In the genomic region with DNA sequence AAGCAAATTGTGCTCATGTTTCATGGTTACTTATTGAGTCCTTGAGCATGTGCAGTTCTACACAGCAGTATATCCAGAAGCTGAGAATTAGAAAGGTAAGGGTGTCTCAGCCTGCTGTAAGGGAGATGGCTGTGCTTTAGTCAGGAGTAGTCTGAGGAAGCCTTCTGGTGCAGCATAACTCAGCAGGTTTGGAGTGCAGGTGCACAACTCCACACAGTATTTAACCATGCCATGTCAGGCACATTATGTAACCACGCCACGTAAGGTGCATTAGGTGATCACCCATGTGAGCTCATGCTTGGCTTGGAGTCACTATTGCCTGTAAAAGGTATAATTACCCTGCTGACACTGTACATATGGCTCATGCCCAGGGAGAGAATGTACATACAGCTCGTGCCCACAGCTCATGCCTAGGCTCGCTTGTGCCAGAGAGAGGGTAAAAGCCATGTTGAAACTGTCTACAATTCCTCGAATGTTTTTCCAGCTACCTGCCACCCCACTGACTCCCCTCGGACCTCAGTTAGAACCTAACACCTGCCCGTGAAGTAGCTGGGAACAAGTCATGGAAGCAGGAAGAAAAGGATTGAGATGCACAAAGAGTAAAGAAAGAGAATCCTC, we compare ENCODE assay signal across 1 cellular context.
TF ChIP-seq lines count a peak whose summit lies in the region.

No MANE protein-coding gene starts in this region.

TF ChIP-seq in GM12878, 131 proteins besides CTCF, POLR2A, EP300 and RAD21:
- TF ChIP-seq ZNF622 (IDR thresholded peaks at IDR 0.05) (no peak), TBL1XR1 (IDR thresholded peaks at IDR 0.05; ENCODE audit: low read depth, low read length) (no peak), CHD2 (IDR thresholded peaks at IDR 0.05; ENCODE audit: borderline replicate concordance, low read depth, low read length) (no peak), STAT3 (IDR thresholded peaks at IDR 0.05; ENCODE audit: low read depth, low read length) (no peak)
- TF ChIP-seq, protein P1, sequence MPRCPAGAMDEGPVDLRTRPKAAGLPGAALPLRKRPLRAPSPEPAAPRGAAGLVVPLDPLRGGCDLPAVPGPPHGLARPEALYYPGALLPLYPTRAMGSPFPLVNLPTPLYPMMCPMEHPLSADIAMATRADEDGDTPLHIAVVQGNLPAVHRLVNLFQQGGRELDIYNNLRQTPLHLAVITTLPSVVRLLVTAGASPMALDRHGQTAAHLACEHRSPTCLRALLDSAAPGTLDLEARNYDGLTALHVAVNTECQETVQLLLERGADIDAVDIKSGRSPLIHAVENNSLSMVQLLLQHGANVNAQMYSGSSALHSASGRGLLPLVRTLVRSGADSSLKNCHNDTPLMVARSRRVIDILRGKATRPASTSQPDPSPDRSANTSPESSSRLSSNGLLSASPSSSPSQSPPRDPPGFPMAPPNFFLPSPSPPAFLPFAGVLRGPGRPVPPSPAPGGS (IDR thresholded peaks at IDR 0.05; ENCODE audit: borderline replicate concordance, insufficient read depth, low read depth, low read length, poor library complexity, severe bottlenecking) = no peak
- TF ChIP-seq, protein P2, sequence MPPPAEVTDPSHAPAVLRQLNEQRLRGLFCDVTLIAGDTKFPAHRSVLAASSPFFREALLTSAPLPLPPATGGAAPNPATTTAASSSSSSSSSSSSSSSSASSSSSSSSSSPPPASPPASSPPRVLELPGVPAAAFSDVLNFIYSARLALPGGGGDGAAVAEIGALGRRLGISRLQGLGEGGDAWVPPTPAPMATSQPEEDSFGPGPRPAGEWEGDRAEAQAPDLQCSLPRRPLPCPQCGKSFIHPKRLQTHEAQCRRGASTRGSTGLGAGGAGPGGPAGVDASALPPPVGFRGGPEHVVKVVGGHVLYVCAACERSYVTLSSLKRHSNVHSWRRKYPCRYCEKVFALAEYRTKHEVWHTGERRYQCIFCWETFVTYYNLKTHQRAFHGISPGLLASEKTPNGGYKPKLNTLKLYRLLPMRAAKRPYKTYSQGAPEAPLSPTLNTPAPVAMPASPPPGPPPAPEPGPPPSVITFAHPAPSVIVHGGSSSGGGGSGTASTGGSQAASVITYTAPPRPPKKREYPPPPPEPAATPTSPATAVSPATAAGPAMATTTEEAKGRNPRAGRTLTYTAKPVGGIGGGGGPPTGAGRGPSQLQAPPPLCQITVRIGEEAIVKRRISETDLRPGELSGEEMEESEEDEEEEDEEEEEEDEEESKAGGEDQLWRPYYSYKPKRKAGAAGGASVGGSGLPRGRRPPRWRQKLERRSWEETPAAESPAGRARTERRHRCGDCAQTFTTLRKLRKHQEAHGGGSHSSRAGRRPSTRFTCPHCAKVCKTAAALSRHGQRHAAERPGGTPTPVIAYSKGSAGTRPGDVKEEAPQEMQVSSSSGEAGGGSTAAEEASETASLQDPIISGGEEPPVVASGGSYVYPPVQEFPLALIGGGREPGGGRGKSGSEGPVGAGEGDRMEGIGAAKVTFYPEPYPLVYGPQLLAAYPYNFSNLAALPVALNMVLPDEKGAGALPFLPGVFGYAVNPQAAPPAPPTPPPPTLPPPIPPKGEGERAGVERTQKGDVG (CRISPR knock-in tag; IDR thresholded peaks at IDR 0.05) = no peak
- TF ChIP-seq, protein P3, sequence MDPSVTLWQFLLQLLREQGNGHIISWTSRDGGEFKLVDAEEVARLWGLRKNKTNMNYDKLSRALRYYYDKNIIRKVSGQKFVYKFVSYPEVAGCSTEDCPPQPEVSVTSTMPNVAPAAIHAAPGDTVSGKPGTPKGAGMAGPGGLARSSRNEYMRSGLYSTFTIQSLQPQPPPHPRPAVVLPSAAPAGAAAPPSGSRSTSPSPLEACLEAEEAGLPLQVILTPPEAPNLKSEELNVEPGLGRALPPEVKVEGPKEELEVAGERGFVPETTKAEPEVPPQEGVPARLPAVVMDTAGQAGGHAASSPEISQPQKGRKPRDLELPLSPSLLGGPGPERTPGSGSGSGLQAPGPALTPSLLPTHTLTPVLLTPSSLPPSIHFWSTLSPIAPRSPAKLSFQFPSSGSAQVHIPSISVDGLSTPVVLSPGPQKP (IDR thresholded peaks at IDR 0.05; ENCODE audit: low read depth, low read length) = no peak
- TF ChIP-seq, protein P4, sequence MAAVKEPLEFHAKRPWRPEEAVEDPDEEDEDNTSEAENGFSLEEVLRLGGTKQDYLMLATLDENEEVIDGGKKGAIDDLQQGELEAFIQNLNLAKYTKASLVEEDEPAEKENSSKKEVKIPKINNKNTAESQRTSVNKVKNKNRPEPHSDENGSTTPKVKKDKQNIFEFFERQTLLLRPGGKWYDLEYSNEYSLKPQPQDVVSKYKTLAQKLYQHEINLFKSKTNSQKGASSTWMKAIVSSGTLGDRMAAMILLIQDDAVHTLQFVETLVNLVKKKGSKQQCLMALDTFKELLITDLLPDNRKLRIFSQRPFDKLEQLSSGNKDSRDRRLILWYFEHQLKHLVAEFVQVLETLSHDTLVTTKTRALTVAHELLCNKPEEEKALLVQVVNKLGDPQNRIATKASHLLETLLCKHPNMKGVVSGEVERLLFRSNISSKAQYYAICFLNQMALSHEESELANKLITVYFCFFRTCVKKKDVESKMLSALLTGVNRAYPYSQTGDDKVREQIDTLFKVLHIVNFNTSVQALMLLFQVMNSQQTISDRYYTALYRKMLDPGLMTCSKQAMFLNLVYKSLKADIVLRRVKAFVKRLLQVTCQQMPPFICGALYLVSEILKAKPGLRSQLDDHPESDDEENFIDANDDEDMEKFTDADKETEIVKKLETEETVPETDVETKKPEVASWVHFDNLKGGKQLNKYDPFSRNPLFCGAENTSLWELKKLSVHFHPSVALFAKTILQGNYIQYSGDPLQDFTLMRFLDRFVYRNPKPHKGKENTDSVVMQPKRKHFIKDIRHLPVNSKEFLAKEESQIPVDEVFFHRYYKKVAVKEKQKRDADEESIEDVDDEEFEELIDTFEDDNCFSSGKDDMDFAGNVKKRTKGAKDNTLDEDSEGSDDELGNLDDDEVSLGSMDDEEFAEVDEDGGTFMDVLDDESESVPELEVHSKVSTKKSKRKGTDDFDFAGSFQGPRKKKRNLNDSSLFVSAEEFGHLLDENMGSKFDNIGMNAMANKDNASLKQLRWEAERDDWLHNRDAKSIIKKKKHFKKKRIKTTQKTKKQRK (IDR thresholded peaks at IDR 0.05; ENCODE audit: low read depth, low read length) = peak; percentile 79
TF ChIP-seq in GM12878: peak in this region for 1.
